8 cellular contexts compared by ENCODE assay signal in genomic region chr13:110726726-110727125, GRCh38. TPM values are rescaled to one million over a fixed set of nuclear protein-coding genes. Genes with fewer than 3 reads are reported as not detected.
DNase-seq lines count a peak whose midpoint lies in the region; ATAC-seq and TF ChIP-seq lines count a peak whose summit lies in the region.

No MANE protein-coding gene starts in this region.

- TF ChIP-seq CTCF in neutrophil (IDR thresholded peaks at IDR 0.05) (no peak), foreskin keratinocyte (conservative IDR thresholded peaks at IDR 0.05) (no peak)

- peak overlapping the region; percentile 10 for H3K27ac ChIP-seq in neutrophil
- no peak overlapping the region for H3K27ac ChIP-seq in foreskin keratinocyte

- no peak overlapping the region for H3K4me3 ChIP-seq in neutrophil (ENCODE audit: low read depth in 1 of 2, low read length in 1 of 2)

- H3K27me3 ChIP-seq in neutrophil (no peaks in the 10 kb centered on the region), foreskin keratinocyte (no peaks in the 10 kb centered on the region)

- H3K36me3 ChIP-seq in neutrophil, result peaks cover 6% of the 10 kb centered on the region

- peak; percentile 40 for DNase-seq in DMS153 treated with DMSO at 0.1 percent for 48 hours (lab: John Stamatoyannopoulos, UW; ENCODE audit: unreplicated experiment)
- DNase-seq in activated CD4-positive, alpha-beta T cell treated with anti-CD3 and anti-CD28 coated beads, Interleukin-2, amount 50 U/mL, for 48 hours, result peak; percentile 70 to 75
- DNase-seq in glomerular visceral epithelial cell (ENCODE audit: extremely low spot score), result no peak
- no peak for DNase-seq in HCEC 1CT
- no peak for DNase-seq in COR-L47 (lab: John Stamatoyannopoulos, UW)
- no peak for DNase-seq in foreskin keratinocyte

- H3K4me1 ChIP-seq in neutrophil (ENCODE audit: control insufficient read depth in 1 of 2, insufficient read depth in 1 of 2, low read depth in 1 of 2, low read length in 1 of 2), result no peaks in the 10 kb centered on the region
- no peaks in the 10 kb centered on the region for H3K4me1 ChIP-seq in foreskin keratinocyte

- H3K9me3 ChIP-seq in neutrophil, result no peaks in the 10 kb centered on the region

- ATAC-seq in HG03432 (IDR thresholded peaks at IDR 0.05; ENCODE audit: unreplicated experiment) (peak; percentile 53), foreskin keratinocyte (no peak)

RNA-seq across cellular contexts. Expression of gene ING1, which starts 13.2 kb away (rescaled TPM):
- 9.2 and 13.0 TPM in 2 replicates for total RNA-seq in foreskin keratinocyte
- 8.0 and 10.8 TPM in 2 replicates for polyA plus RNA-seq in foreskin keratinocyte

RNA-seq across cellular contexts. Expression of gene CARS2, which starts 20.8 kb away (rescaled TPM):
- 61.9 and 62.0 TPM in 2 replicates for total RNA-seq in foreskin keratinocyte
- polyA plus RNA-seq in foreskin keratinocyte, result 64.0 and 66.5 TPM in 2 replicates

Comparison
In these comparisons a context has a peak if more than half of its experiments do, and no peak if none do; other contexts are left out.
1. DNase-seq: peak in DMS153 treated with DMSO at 0.1 percent for 48 hours (single experiment) and activated CD4-positive, alpha-beta T cell treated with anti-CD3 and anti-CD28 coated beads, Interleukin-2, amount 50 U/mL, for 48 hours (2 of 2); none in glomerular visceral epithelial cell (single experiment), HCEC 1CT (single experiment), COR-L47 (single experiment) and foreskin keratinocyte (0 of 2).